1 cellular context compared by ENCODE assay signal in genomic region chr6:37516920-37517405, GRCh38.
TF ChIP-seq lines count a peak whose summit lies in the region.

No MANE protein-coding gene starts in this region.

TF ChIP-seq in IMR-90, 13 proteins besides CTCF, POLR2A, EP300 and RAD21:
- no peak for TF ChIP-seq BHLHE40 (IDR thresholded peaks at IDR 0.05; ENCODE audit: low read depth, low read length)
- no peak for TF ChIP-seq RCOR1 (IDR thresholded peaks at IDR 0.05; ENCODE audit: insufficient replicate concordance, low read length)
- no peak for TF ChIP-seq USF2 (IDR thresholded peaks at IDR 0.05; ENCODE audit: low read depth, low read length)
- no peak for TF ChIP-seq ELK1 (IDR thresholded peaks at IDR 0.05; ENCODE audit: borderline replicate concordance, low read depth, low read length)
- TF ChIP-seq CEBPB (IDR thresholded peaks at IDR 0.05; ENCODE audit: low read depth, low read length): no peak
- TF ChIP-seq CHD1 (IDR thresholded peaks at IDR 0.05; ENCODE audit: low read depth, low read length): no peak
- TF ChIP-seq MAFK (IDR thresholded peaks at IDR 0.05; ENCODE audit: low read depth, low read length): no peak
- TF ChIP-seq MAZ (IDR thresholded peaks at IDR 0.05; ENCODE audit: borderline replicate concordance, low read depth, low read length): no peak
- TF ChIP-seq NFE2L2 (IDR thresholded peaks at IDR 0.05; ENCODE audit: low read depth, low read length): no peak
- no peak for TF ChIP-seq FOS (IDR thresholded peaks at IDR 0.05; ENCODE audit: low read depth, low read length)
- TF ChIP-seq SMC3 (IDR thresholded peaks at IDR 0.05; ENCODE audit: low read depth, low read length): no peak
- no peak for TF ChIP-seq MXI1 (IDR thresholded peaks at IDR 0.05; ENCODE audit: borderline replicate concordance, low read depth, low read length)
- no peak for TF ChIP-seq RFX5 (IDR thresholded peaks at IDR 0.05; ENCODE audit: low read depth, low read length)
